ENCODE assay signal across 8 cellular contexts in the genomic region with DNA sequence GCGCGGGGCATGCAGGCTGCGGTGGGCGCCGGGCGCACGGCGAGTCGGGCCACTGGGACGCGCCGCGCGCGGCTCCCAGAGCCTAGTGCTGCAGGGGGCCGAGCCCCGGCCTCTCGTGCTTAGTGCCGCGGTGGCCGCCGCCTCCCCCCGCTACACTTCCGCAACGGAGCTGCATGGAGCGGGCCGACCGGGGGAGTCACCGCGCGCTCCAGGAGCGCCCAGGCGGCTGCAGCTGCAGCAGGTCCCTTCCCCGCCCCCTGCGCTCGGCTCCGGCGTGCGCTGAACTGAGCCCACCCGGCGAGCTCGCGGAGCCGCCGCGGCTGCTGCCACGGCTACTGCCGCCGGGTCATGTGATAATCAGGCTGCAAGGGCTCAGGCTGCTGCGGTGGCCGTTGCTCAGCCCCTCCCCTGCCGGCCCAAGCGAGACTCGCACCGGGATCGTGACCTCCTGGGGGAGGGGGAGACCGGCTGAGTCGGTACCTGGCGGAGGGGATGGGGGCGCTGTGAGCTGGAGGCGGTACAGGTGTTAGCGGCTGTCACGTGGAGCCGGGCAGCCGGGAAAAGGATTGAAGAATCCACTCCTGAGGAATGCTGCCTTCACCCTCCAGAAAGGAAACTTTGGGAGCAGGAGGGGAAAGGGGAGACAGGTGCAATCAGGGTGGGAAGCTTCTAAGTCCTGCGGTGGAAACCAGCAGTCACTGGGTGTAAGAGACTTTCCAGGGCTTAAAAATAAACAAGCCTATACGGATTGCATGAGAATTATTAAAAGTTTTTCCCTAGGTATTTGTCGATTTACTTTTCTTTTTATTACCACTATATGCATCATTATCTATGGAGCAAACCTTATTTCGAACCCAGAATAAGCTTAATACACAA. TPM values are rescaled to one million over a fixed set of nuclear protein-coding genes. Genes with fewer than 3 reads are reported as not detected.
A peak's percentile ranks its signal among the peaks of the same experiment; 100 is the strongest.
DNase-seq lines count a peak whose midpoint lies in the region; ATAC-seq and TF ChIP-seq lines count a peak whose summit lies in the region.

A gene with protein sequence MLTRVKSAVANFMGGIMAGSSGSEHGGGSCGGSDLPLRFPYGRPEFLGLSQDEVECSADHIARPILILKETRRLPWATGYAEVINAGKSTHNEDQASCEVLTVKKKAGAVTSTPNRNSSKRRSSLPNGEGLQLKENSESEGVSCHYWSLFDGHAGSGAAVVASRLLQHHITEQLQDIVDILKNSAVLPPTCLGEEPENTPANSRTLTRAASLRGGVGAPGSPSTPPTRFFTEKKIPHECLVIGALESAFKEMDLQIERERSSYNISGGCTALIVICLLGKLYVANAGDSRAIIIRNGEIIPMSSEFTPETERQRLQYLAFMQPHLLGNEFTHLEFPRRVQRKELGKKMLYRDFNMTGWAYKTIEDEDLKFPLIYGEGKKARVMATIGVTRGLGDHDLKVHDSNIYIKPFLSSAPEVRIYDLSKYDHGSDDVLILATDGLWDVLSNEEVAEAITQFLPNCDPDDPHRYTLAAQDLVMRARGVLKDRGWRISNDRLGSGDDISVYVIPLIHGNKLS (minus strand): TSS at position 352 of the 876 bp plus-strand sequence. CDS start 414 bp downstream, outside the sequence.

- H3K4me3 ChIP-seq in BLaER1 treated with 17β-estradiol and CSF1 and Interleukin-3, amounts not matched to agents 10 nM and 100 nM = peak within 1 kb of the TSS; percentile 64 to 85 (median 77)

- POLR2A ChIA-PET in activated B cell treated with CpG ODN at 0.5 μM for 24 hours (lab: Charles Lee) = no interaction called here

- no peaks in the 10 kb centered on the region for H3K36me3 ChIP-seq in BLaER1 treated with 17β-estradiol and CSF1 and Interleukin-3, amounts not matched to agents 10 nM and 100 nM

- H3K27ac ChIP-seq in BLaER1 treated with 17β-estradiol and CSF1 and Interleukin-3, amounts not matched to agents 10 nM and 100 nM = peak within 1 kb of the TSS; percentile 17 to 69 (median 57); a peak in 21 of 22 replicates

- ATAC-seq in GM18873 (IDR thresholded peaks at IDR 0.05; ENCODE audit: low FRiP score, unreplicated experiment) = peak; percentile 78
- ATAC-seq in HG03095 (IDR thresholded peaks at IDR 0.05; ENCODE audit: unreplicated experiment) = peak; percentile 75
- ATAC-seq in activated B cell treated with CpG ODN at 0.5 μM for 24 hours (ENCODE audit: low read depth) = peak; percentile 67

- H3K4me2 ChIP-seq in BLaER1 treated with 17β-estradiol and CSF1 and Interleukin-3, amounts not matched to agents 10 nM and 100 nM = peak within 1 kb of the TSS; percentile 90 to 97 (median 94)

- no peaks in the 10 kb centered on the region for H3K36me3 Mint-ChIP-seq in activated B cell treated with CpG ODN at 0.5 μM for 24 hours (ENCODE audit: low read depth)

- peak; percentile 88 for DNase-seq in NCI-H2107 treated with DMSO at 0.1 percent for 48 hours (lab: John Stamatoyannopoulos, UW; ENCODE audit: unreplicated experiment)
- peak; percentile 24 for DNase-seq in activated B cell treated with CpG ODN at 0.5 μM for 24 hours
- peak; percentile 85 for DNase-seq in erythroblast (lab: John Stamatoyannopoulos, UW)
- DNase-seq in midbrain (lab: John Stamatoyannopoulos, UW) = peak; percentile 82
- peak; percentile 78 for DNase-seq in superior temporal gyrus (ENCODE audit: extremely low spot score)

- no peaks in the 10 kb centered on the region for H3K9me3 Mint-ChIP-seq in activated B cell treated with CpG ODN at 0.5 μM for 24 hours

- CTCF ChIA-PET in activated B cell treated with CpG ODN at 0.5 μM for 24 hours (lab: Charles Lee) = no interaction called here

- intact Hi-C loops in activated B cell treated with CpG ODN at 0.5 μM for 24 hours (cut with micrococcal nuclease) = no loop called here

- H3K4me3 Mint-ChIP-seq in activated B cell treated with CpG ODN at 0.5 μM for 24 hours = peak within 1 kb of the TSS; percentile 83

- H3K9me3 ChIP-seq in BLaER1 treated with 17β-estradiol and CSF1 and Interleukin-3, amounts not matched to agents 10 nM and 100 nM (replicated peaks in 1 of 11) = no peaks in the 10 kb centered on the region

- H3K4me1 Mint-ChIP-seq in activated B cell treated with CpG ODN at 0.5 μM for 24 hours = peaks cover 17% of the 10 kb centered on the region

- H3K27me3 ChIP-seq in BLaER1 treated with 17β-estradiol and CSF1 and Interleukin-3, amounts not matched to agents 10 nM and 100 nM = peaks cover 0 to 18% (median 9%) of the 10 kb centered on the region in 11 experiments; a peak in 13 of 22 replicates

- H3K27me3 Mint-ChIP-seq in activated B cell treated with CpG ODN at 0.5 μM for 24 hours = peaks cover 37% of the 10 kb centered on the region

- no peak for TF ChIP-seq POLR2A in erythroblast (IDR thresholded peaks at IDR 0.05; ENCODE audit: low read length)

- no peaks in the 10 kb centered on the region for H4K20me1 ChIP-seq in BLaER1 treated with 17β-estradiol and CSF1 and Interleukin-3, amounts not matched to agents 10 nM and 100 nM

- H3K9ac ChIP-seq in BLaER1 treated with 17β-estradiol and CSF1 and Interleukin-3, amounts not matched to agents 10 nM and 100 nM = peak within 1 kb of the TSS; percentile 60 to 82 (median 77)

- TF ChIP-seq CTCF in activated B cell treated with CpG ODN at 0.5 μM for 24 hours (IDR thresholded peaks at IDR 0.05) = no peak

- peaks cover 18 to 47% (median 39%) of the 10 kb centered on the region in 10 experiments for H3K4me1 ChIP-seq in BLaER1 treated with 17β-estradiol and CSF1 and Interleukin-3, amounts not matched to agents 10 nM and 100 nM

- H3K27ac Mint-ChIP-seq in activated B cell treated with CpG ODN at 0.5 μM for 24 hours = no peak within 1 kb of the TSS

RNA-seq across cellular contexts. Expression of the gene that starts here (rescaled TPM):
- not detected in 2 replicates for total RNA-seq in activated B cell treated with CpG ODN at 0.5 μM for 24 hours

Comparison
In these comparisons a context has a peak if more than half of its experiments do, and no peak if none do; other contexts are left out.
1. Peak in every context shown above with its lines: DNase-seq, ATAC-seq, H3K4me3 ChIP-seq and H3K27ac ChIP-seq.
2. Peak in DNase-seq and ATAC-seq in activated B cell treated with CpG ODN at 0.5 μM for 24 hours; RNA of the gene not detected or under 1 TPM.
3. DNase-seq: peak in every context shown above with its lines; median percentile 88 in NCI-H2107 treated with DMSO at 0.1 percent for 48 hours; 85 in erythroblast; 82 in midbrain; 78 in superior temporal gyrus; 24 in activated B cell treated with CpG ODN at 0.5 μM for 24 hours.